ENCODE assay signal across 8 cellular contexts in genomic region chr4:148441624-148441985, GRCh38. TPM values are rescaled to one million over a fixed set of nuclear protein-coding genes. Genes with fewer than 3 reads are reported as not detected.
DNase-seq lines count a peak whose midpoint lies in the region; FAIRE-seq and TF ChIP-seq lines count a peak whose summit lies in the region.

No MANE protein-coding gene starts in this region.

- no peak for FAIRE-seq in H54 (lab: Jason Lieb, UNC)

- DNase-seq in H54 (ENCODE audit: insufficient read length, low spot score) (peak; percentile 6), iPS DF 6.9 (ENCODE audit: low read depth, low spot score) (no peak), NOMO-1 treated with DMSO at 0.1 percent for 48 hours (lab: John Stamatoyannopoulos, UW; ENCODE audit: unreplicated experiment) (no peak), kidney glomerular epithelial cell (lab: John Stamatoyannopoulos, UW) (no peak), ecto neural progenitor cell (ENCODE audit: low spot score) (no peak), epidermal melanocyte (ENCODE audit: insufficient read length, low spot score) (no peak)
- no peak for DNase-seq in activated CD4-positive, alpha-beta memory T cell treated with anti-CD3 and anti-CD28 coated beads for 36 hours

- H3K4me1 ChIP-seq in iPS DF 6.9 (ENCODE audit: control insufficient read depth, insufficient read depth, low read length), result no peaks in the 10 kb centered on the region
- peaks cover 8 to 13% (median 10%) of the 10 kb centered on the region in 3 donors for H3K4me1 ChIP-seq in skeletal muscle tissue (ENCODE audit: control insufficient read depth in 3 of 3, insufficient read depth in 3 of 3, low read length in 3 of 3)

- peaks cover 6% of the 10 kb centered on the region; the same call in 1 of the 2 replicates for H3K27me3 ChIP-seq in iPS DF 6.9 (ENCODE audit: control insufficient read depth, insufficient read depth, low read length)
- no peaks in the 10 kb centered on the region for H3K27me3 ChIP-seq in skeletal muscle tissue (ENCODE audit: control insufficient read depth in 3 of 3, insufficient read depth in 3 of 3, low read length in 3 of 3)

- CTCF ChIA-PET in activated CD4-positive, alpha-beta memory T cell treated with anti-CD3 and anti-CD28 coated beads for 36 hours (lab: Charles Lee), result no interaction called here

- POLR2A ChIA-PET in activated CD4-positive, alpha-beta memory T cell treated with anti-CD3 and anti-CD28 coated beads for 36 hours (lab: Charles Lee), result interaction anchor here (1.8 kb wide), 1 partner anchor 385 kb away, joined by 4 read pairs; no protein-coding TSS in a partner anchor

- no peaks in the 10 kb centered on the region for H3K9me3 ChIP-seq in iPS DF 6.9 (ENCODE audit: control insufficient read depth, insufficient read depth, low read length)
- no peaks in the 10 kb centered on the region for H3K9me3 ChIP-seq in skeletal muscle tissue (ENCODE audit: control insufficient read depth in 3 of 3, low read length in 3 of 3)

- WGBS in iPS DF 6.9 (ENCODE audit: insufficient coverage, insufficient read length), result no CpG with 5 or more reads among the region's 12 CpGs

- H3K36me3 ChIP-seq in iPS DF 6.9 (ENCODE audit: control insufficient read depth, insufficient read depth, low read length) (no peaks in the 10 kb centered on the region), skeletal muscle tissue (ENCODE audit: control insufficient read depth in 3 of 3, insufficient read depth in 3 of 3, low read length in 3 of 3) (no peaks in the 10 kb centered on the region)

- H3K27ac Mint-ChIP-seq in activated CD4-positive, alpha-beta memory T cell treated with anti-CD3 and anti-CD28 coated beads for 36 hours, result peak overlapping the region; percentile 23

- intact Hi-C loops in activated CD4-positive, alpha-beta memory T cell treated with anti-CD3 and anti-CD28 coated beads for 36 hours (cut with micrococcal nuclease), result loop anchor here (5.0 kb wide), 4 partner anchors 84 to 759 kb away; partner anchors contain the start of genes ARHGAP10 and PRMT9

- H3K4me3 Mint-ChIP-seq in activated CD4-positive, alpha-beta memory T cell treated with anti-CD3 and anti-CD28 coated beads for 36 hours, result peak overlapping the region; percentile 96

- peak overlapping the region; percentile 78; the same call in 1 of the 2 replicates for H3K4me3 ChIP-seq in iPS DF 6.9 (ENCODE audit: low read length)
- H3K4me3 ChIP-seq in skeletal muscle tissue (ENCODE audit: low read length in 3 of 3), result peak overlapping the region; percentile 84 to 99 (median 98)

- peak overlapping the region; percentile 77 to 96 (median 95) for H3K9ac ChIP-seq in skeletal muscle tissue (ENCODE audit: low read depth in 1 of 3, low read length in 3 of 3)

- peaks cover 5% of the 10 kb centered on the region for H3K27me3 Mint-ChIP-seq in activated CD4-positive, alpha-beta memory T cell treated with anti-CD3 and anti-CD28 coated beads for 36 hours

- H3K4me1 Mint-ChIP-seq in activated CD4-positive, alpha-beta memory T cell treated with anti-CD3 and anti-CD28 coated beads for 36 hours (ENCODE audit: low read depth), result peaks cover 36% of the 10 kb centered on the region

- peaks cover 3% of the 10 kb centered on the region for H3K36me3 Mint-ChIP-seq in activated CD4-positive, alpha-beta memory T cell treated with anti-CD3 and anti-CD28 coated beads for 36 hours

- no peak for TF ChIP-seq POLR2A in H54 (IDR thresholded peaks at IDR 0.05; ENCODE audit: low read depth, low read length)

- no peaks in the 10 kb centered on the region for H3K9me3 Mint-ChIP-seq in activated CD4-positive, alpha-beta memory T cell treated with anti-CD3 and anti-CD28 coated beads for 36 hours

- H3K27ac ChIP-seq in iPS DF 6.9 (ENCODE audit: low read length) (no peak overlapping the region), skeletal muscle tissue (ENCODE audit: low read depth, low read length) (peak overlapping the region; percentile 94)

RNA-seq across cellular contexts. Expression of gene NR3C2, which starts 0.6 kb away (rescaled TPM):
- total RNA-seq in activated CD4-positive, alpha-beta memory T cell treated with anti-CD3 and anti-CD28 coated beads for 36 hours, result 1 to 10 TPM; 4.2 to 4.3 TPM
- 16.7 TPM for total RNA-seq in skeletal muscle tissue
